In genomic region chr15:64597469-64597806, GRCh38 we compare ENCODE assay signal across 12 cellular contexts.
DNase-seq lines count a peak whose midpoint lies in the region; ATAC-seq, FAIRE-seq and TF ChIP-seq lines count a peak whose summit lies in the region.
"Had no signal": no experiment of that assay in that cellular context is flagged by ENCODE, and none has a peak within 500 bp of the region (broad histone marks: within the 10 kb centered on the region; RNA-seq: fewer than 3 reads in every experiment).

No MANE protein-coding gene starts in this region.

- CTCF ChIA-PET in K562 (lab: Yijun Ruan, JAX; ENCODE audit: low intra/inter-chr PET ratio): no interaction called here

- TF ChIP-seq RAD21 in K562 (CRISPR knock-in tag; conservative IDR thresholded peaks at IDR 0.05 in 1 of 2, IDR thresholded peaks at IDR 0.05 in 1 of 2): no peak

- POLR2A ChIA-PET in K562 (lab: Yijun Ruan, JAX): interaction anchor here (2.0 kb wide), 1 partner anchor 10 kb away, joined by 13 read pairs; no protein-coding TSS in a partner anchor

- no peaks in the 10 kb centered on the region for H3K9me3 Mint-ChIP-seq in nephron progenitor cell

- 0% methylated on average over 1 of the region's 1 CpG for WGBS in K562 (ENCODE audit: insufficient coverage, low coverage, missing lambda C conversion rate)

- H3K9me2 ChIP-seq in Karpas-422 (replicated peaks; ENCODE audit: insufficient read depth, low read length): no peaks in the 10 kb centered on the region

- ATAC-seq in K562 (no peak), HG02571 (IDR thresholded peaks at IDR 0.05; ENCODE audit: unreplicated experiment) (no peak), GM21619 (IDR thresholded peaks at IDR 0.05; ENCODE audit: unreplicated experiment) (no peak)

- DNase-seq in NCI-H2196 (lab: John Stamatoyannopoulos, UW; ENCODE audit: unreplicated experiment) (peak; percentile 48), NCI-H2196 treated with DMSO at 0.1 percent for 48 hours (lab: John Stamatoyannopoulos, UW; ENCODE audit: unreplicated experiment) (no peak), Karpas-422 (peak; percentile 65), K562 (ENCODE audit: extremely low read depth in 1 of 4, low spot score in 3 of 4) (no peak), nephron progenitor cell (no peak), cortex of kidney (lab: John Stamatoyannopoulos, UW) (no peak)
- DNase-seq: GOT3 had no signal

- intact Hi-C loops in K562 (cut with micrococcal nuclease): no loop called here

- peaks cover 41% of the 10 kb centered on the region for H3K4me1 Mint-ChIP-seq in nephron progenitor cell

- peaks cover 64% of the 10 kb centered on the region for H3K4me1 ChIP-seq in Karpas-422 (ENCODE audit: low read length)
- H3K4me1 ChIP-seq in K562 (replicated peaks in 1 of 2; ENCODE audit: control insufficient read depth in 2 of 2, insufficient read depth in 2 of 2, low read length in 2 of 2): peaks cover 0 to 14% of the 10 kb centered on the region in 2 experiments; a peak in 3 of 5 replicates

- no peaks in the 10 kb centered on the region for H3K9me1 ChIP-seq in K562 (ENCODE audit: control insufficient read depth, insufficient read depth, low read length)

- no peaks in the 10 kb centered on the region for H3K9me3 ChIP-seq in Karpas-422 (ENCODE audit: low read length)
- H3K9me3 ChIP-seq in K562 (replicated peaks; ENCODE audit: control insufficient read depth, insufficient read depth, low read depth, low read length): no peaks in the 10 kb centered on the region
- H3K9me3 ChIP-seq: ascending aorta had no signal

- peak overlapping the region; percentile 72 for H3K4me2 ChIP-seq in Karpas-422 (ENCODE audit: low read depth, low read length, poor library complexity, severe bottlenecking)
- peak overlapping the region; percentile 12; the same call in 1 of the 2 replicates for H3K4me2 ChIP-seq in K562 (ENCODE audit: insufficient read depth, low read length)

- H3K27ac ChIP-seq in Karpas-422 (ENCODE audit: low read length): peak overlapping the region; percentile 69
- H3K27ac ChIP-seq in K562 (ENCODE audit: extremely low read depth, low read depth, low read length): no peak overlapping the region; the same call in 2 of the 3 replicates
- H3K27ac ChIP-seq: ascending aorta had no signal

- TF ChIP-seq EP300 in K562 (IDR thresholded peaks at IDR 0.05; ENCODE audit: low read length): no peak

- TF ChIP-seq POLR2A in K562 (conservative IDR thresholded peaks at IDR 0.05): no peak

- H3K9ac ChIP-seq in Karpas-422 (ENCODE audit: low read length) (peak overlapping the region; percentile 45), K562 (ENCODE audit: insufficient read depth in 1 of 2, low read depth in 2 of 2, low read length in 2 of 2) (no peak overlapping the region)

- H3K27ac Mint-ChIP-seq in nephron progenitor cell: peak overlapping the region; percentile 98

- peak overlapping the region; percentile 19 for H3K4me3 Mint-ChIP-seq in nephron progenitor cell

- TF ChIP-seq CTCF in K562 (IDR thresholded peaks at IDR 0.05 in 2 of 3, conservative IDR thresholded peaks at IDR 0.05 in 1 of 3; ENCODE audit: insufficient read depth in 2 of 3, low read depth in 1 of 3, low read length in 3 of 3): no peak
- TF ChIP-seq CTCF in nephron progenitor cell (IDR thresholded peaks at IDR 0.05): no peak

- H2AFZ ChIP-seq in Karpas-422 (ENCODE audit: low read length) (no peak overlapping the region), K562 (ENCODE audit: low read depth, low read length) (no peak overlapping the region)

- H3K4me3 ChIP-seq in Karpas-422 (ENCODE audit: low read length) (peak overlapping the region; percentile 52), K562 (no peak overlapping the region)
- H3K4me3 ChIP-seq: ascending aorta had no signal

- H3K36me3 ChIP-seq in Karpas-422 (ENCODE audit: insufficient read depth, low read length) (no peaks in the 10 kb centered on the region), K562 (ENCODE audit: control insufficient read depth, insufficient read depth, low read length) (no peaks in the 10 kb centered on the region)
- H3K36me3 ChIP-seq: ascending aorta had no signal

- peaks cover 6% of the 10 kb centered on the region for H3K36me3 Mint-ChIP-seq in nephron progenitor cell (ENCODE audit: low read depth)

- in situ Hi-C loops in K562 (cut with MboI): no loop called here

- H3K27me3 ChIP-seq in Karpas-422 (ENCODE audit: low read length) (no peaks in the 10 kb centered on the region), K562 (ENCODE audit: control insufficient read depth in 2 of 2, insufficient read depth in 2 of 2, low read length in 2 of 2) (no peaks in the 10 kb centered on the region)
- H3K27me3 ChIP-seq: ascending aorta had no signal

- H3K27me3 Mint-ChIP-seq in nephron progenitor cell (ENCODE audit: low read depth, poor library complexity): no peaks in the 10 kb centered on the region

- BruUV-seq in K562 (replicated peaks; lab: Mats Ljungman, UMichigan): no TSS peak

- no peak for FAIRE-seq in K562 (lab: Jason Lieb, UNC)
- FAIRE-seq: frontal cortex, urothelium cell line had no signal

- H4K20me1 ChIP-seq in Karpas-422 (ENCODE audit: insufficient read depth, low read depth, low read length) (no peaks in the 10 kb centered on the region), K562 (replicated peaks; ENCODE audit: control insufficient read depth, insufficient read depth, low read length) (peaks cover 22% of the 10 kb centered on the region)

- peaks cover 88% of the 10 kb centered on the region for H3K79me2 ChIP-seq in Karpas-422 (ENCODE audit: low read length)
- H3K79me2 ChIP-seq in K562 (ENCODE audit: control insufficient read depth, insufficient read depth, low read length): peaks cover 80% of the 10 kb centered on the region

TF ChIP-seq in K562, 482 proteins besides CTCF, POLR2A, EP300 and RAD21:
- 0 out of 2 replicates have a peak, but pooled peaks have one; percentile 3 for TF ChIP-seq PKNOX1 (IDR thresholded peaks at IDR 0.05)
- TF ChIP-seq NFIC (IDR thresholded peaks at IDR 0.05): peak; percentile 87
- TF ChIP-seq ZNF280A (IDR thresholded peaks at IDR 0.05; ENCODE audit: low read depth, partially characterized antibody): no peak
- TF ChIP-seq ZNF280B (CRISPR knock-in tag; IDR thresholded peaks at IDR 0.05): no peak
- 0 out of 2 replicates have a peak, but pooled peaks have one; percentile 1 for TF ChIP-seq DPF2 (IDR thresholded peaks at IDR 0.05)
- no peak for TF ChIP-seq SIN3B (IDR thresholded peaks at IDR 0.05; ENCODE audit: low read depth)
TF ChIP-seq in K562: peak in this region for 3.

Comparison
In these comparisons a context has a peak if more than half of its experiments do, and no peak if none do; other contexts are left out.
1. DNase-seq: peak in NCI-H2196 (single experiment) and Karpas-422 (single experiment); none in NCI-H2196 treated with DMSO at 0.1 percent for 48 hours (single experiment), K562 (0 of 4), nephron progenitor cell (single experiment) and cortex of kidney (single experiment).